In genomic region chr16:30874821-30875717, GRCh38 we compare ENCODE assay signal across 8 cellular contexts. TPM values are rescaled to one million over a fixed set of nuclear protein-coding genes. Genes with fewer than 3 reads are reported as not detected.
DNase-seq lines count a peak whose midpoint lies in the region; ATAC-seq and TF ChIP-seq lines count a peak whose summit lies in the region.

No MANE protein-coding gene starts in this region.

- H3K27me3 ChIP-seq in AG04450 (ENCODE audit: control insufficient read depth, insufficient read depth, low read length), result no peaks in the 10 kb centered on the region

- CTCF ChIA-PET in AG04450 (lab: Charles Lee), result interaction anchor here (1.2 to 1.3 kb wide), 3 partner anchors 18 to 61 kb away, joined by 3 read pairs; no protein-coding TSS in a partner anchor

- TF ChIP-seq CTCF in AG04450 (IDR thresholded peaks at IDR 0.05; ENCODE audit: low read depth, low read length), result no peak

- peaks cover 3% of the 10 kb centered on the region; the same call in 1 of the 2 replicates for H3K9me3 ChIP-seq in AG04450 (ENCODE audit: control insufficient read depth, insufficient read depth, low read length)

- ATAC-seq in GM18868 (IDR thresholded peaks at IDR 0.05; ENCODE audit: unreplicated experiment) (peak; percentile 64), HG03103 (IDR thresholded peaks at IDR 0.05; ENCODE audit: low read depth, unreplicated experiment) (peak; percentile 63)

- POLR2A ChIA-PET in AG04450 (lab: Yijun Ruan, JAX), result interaction anchor here (0.5 to 3.0 kb wide), 10 partner anchors 11 to 88 kb away, joined by 3 to 22 read pairs (median 4); partner anchors contain the start of genes BCL7C, CTF1 and ZNF629

- H3K4me3 ChIP-seq in AG04450 (ENCODE audit: low read depth, low read length), result peak overlapping the region; percentile 85

- peak; percentile 57 for DNase-seq in AG04450 (ENCODE audit: low read depth, low spot score)
- DNase-seq in NCI-H2196 treated with DMSO at 0.1 percent for 48 hours (lab: John Stamatoyannopoulos, UW; ENCODE audit: unreplicated experiment), result peak; percentile 82
- peak; percentile 72 to 87 (median 80) for DNase-seq in activated CD4-positive, CD25-positive, alpha-beta regulatory T cell (lab: John Stamatoyannopoulos, UW)
- peak in 59 of 61 donors; percentile 29 to 92 (median 84) for DNase-seq in caudate nucleus (lab: John Stamatoyannopoulos, UW)
- DNase-seq in iris pigment epithelial cell (ENCODE audit: low read depth), result peak; percentile 94
- DNase-seq in stimulated activated CD4-positive, alpha-beta T cell treated with anti-CD3 and anti-CD28 coated beads, Interleukin-12 subunit alpha, Interleukin-12 subunit beta, amount 100 ng/mL, for 24 hours (ENCODE audit: low read depth in 2 of 2), result peak; percentile 82 to 84

- H3K27ac ChIP-seq in AG04450 (ENCODE audit: low read depth, low read length) (peak overlapping the region; percentile 96), caudate nucleus (ENCODE audit: low read depth, low read length) (peak overlapping the region; percentile 92)

RNA-seq across cellular contexts. Expression of gene BCL7C, which starts 18.8 kb away (rescaled TPM):
- 27.7 and 27.8 TPM in 2 replicates for polyA plus RNA-seq in AG04450 (2011; rRNA removed)
- 10.8 and 11.1 TPM in 2 replicates for polyA minus RNA-seq in AG04450 (2011; rRNA and poly(A)+ RNA removed)

RNA-seq across cellular contexts. Expression of gene CTF1, which starts 21.3 kb away (rescaled TPM):
- 10.1 and 12.5 TPM in 2 replicates for polyA plus RNA-seq in AG04450 (2011; rRNA removed)
- 6.5 and 6.6 TPM in 2 replicates for polyA minus RNA-seq in AG04450 (2011; rRNA and poly(A)+ RNA removed)

RNA-seq across cellular contexts. Expression of gene FBXL19, which starts 48.3 kb away (rescaled TPM):
- polyA plus RNA-seq in AG04450 (2011; rRNA removed), result 7.1 and 10.6 TPM in 2 replicates
- 7.6 and 9.4 TPM in 2 replicates for polyA minus RNA-seq in AG04450 (2011; rRNA and poly(A)+ RNA removed)

Comparison
In these comparisons a context has a peak if more than half of its experiments do, and no peak if none do; other contexts are left out.
1. Peak in every context shown above with its lines: DNase-seq, ATAC-seq, H3K4me3 ChIP-seq and H3K27ac ChIP-seq.